Comparison of ENCODE assay signal across 8 cellular contexts in genomic region chr10:14173391-14173705, GRCh38.
A peak's percentile ranks its signal among the peaks of the same experiment; 100 is the strongest.
DNase-seq lines count a peak whose midpoint lies in the region; ATAC-seq and TF ChIP-seq lines count a peak whose summit lies in the region.

No MANE protein-coding gene starts in this region.

- H3K27ac ChIP-seq in gastrocnemius medialis, result no peak overlapping the region

- TF ChIP-seq POLR2A in gastrocnemius medialis (IDR thresholded peaks at IDR 0.05), result no peak

- H3K36me3 Mint-ChIP-seq in T-helper 2 cell treated with Interferon-gamma antibody and Interleukin-4, amounts not matched to agents 5 μg/mL and 100 μg/mL, for 36 hours (ENCODE audit: low read depth), result no peaks in the 10 kb centered on the region

- no peak for DNase-seq in T-helper 2 cell treated with Interferon-gamma antibody and Interleukin-4, amounts not matched to agents 5 μg/mL and 100 μg/mL, for 36 hours (ENCODE audit: low spot score)
- DNase-seq in foreskin fibroblast (peak; percentile 27 to 67), gastrocnemius medialis (no peak), NCI-H2107 treated with DMSO at 0.1 percent for 48 hours (lab: John Stamatoyannopoulos, UW; ENCODE audit: unreplicated experiment) (no peak), DMS79 treated with DMSO at 0.1 percent for 48 hours (lab: John Stamatoyannopoulos, UW) (no peak), GF-D8 (lab: John Stamatoyannopoulos, UW) (no peak)

- peaks cover 0 to 12% (median 0%) of the 10 kb centered on the region in 3 donors for H3K27me3 ChIP-seq in gastrocnemius medialis

- H3K9me3 Mint-ChIP-seq in T-helper 2 cell treated with Interferon-gamma antibody and Interleukin-4, amounts not matched to agents 5 μg/mL and 100 μg/mL, for 36 hours, result no peaks in the 10 kb centered on the region

- no peak for ATAC-seq in gastrocnemius medialis
- no peak for ATAC-seq in HG03469 (IDR thresholded peaks at IDR 0.05; ENCODE audit: unreplicated experiment)

- TF ChIP-seq CTCF in GM12875 (IDR thresholded peaks at IDR 0.05; ENCODE audit: borderline replicate concordance, insufficient read depth, low read depth, low read length) (no peak), foreskin fibroblast (IDR thresholded peaks at IDR 0.05; ENCODE audit: low read depth, low read length) (no peak), gastrocnemius medialis (IDR thresholded peaks at IDR 0.05 in 4 of 5, conservative IDR thresholded peaks at IDR 0.05 in 1 of 5) (no peak)

- intact Hi-C loops in gastrocnemius medialis (cut with DNase I; ENCODE audit: low total_unique reads), result no loop called here

- H3K4me1 Mint-ChIP-seq in T-helper 2 cell treated with Interferon-gamma antibody and Interleukin-4, amounts not matched to agents 5 μg/mL and 100 μg/mL, for 36 hours (ENCODE audit: low read depth), result peaks cover 7% of the 10 kb centered on the region

- peaks cover 52% of the 10 kb centered on the region for H3K27me3 Mint-ChIP-seq in T-helper 2 cell treated with Interferon-gamma antibody and Interleukin-4, amounts not matched to agents 5 μg/mL and 100 μg/mL, for 36 hours (ENCODE audit: low read depth)

- H3K4me3 ChIP-seq in GM12875 (ENCODE audit: low read depth, low read length) (peak overlapping the region; percentile 31), foreskin fibroblast (ENCODE audit: low read depth in 1 of 2, low read length in 2 of 2) (peak overlapping the region; percentile 39 to 53), gastrocnemius medialis (peak overlapping the region; percentile 37 to 43 (median 40))

- H3K27ac Mint-ChIP-seq in T-helper 2 cell treated with Interferon-gamma antibody and Interleukin-4, amounts not matched to agents 5 μg/mL and 100 μg/mL, for 36 hours, result no peak overlapping the region

- H3K4me3 Mint-ChIP-seq in T-helper 2 cell treated with Interferon-gamma antibody and Interleukin-4, amounts not matched to agents 5 μg/mL and 100 μg/mL, for 36 hours, result peak overlapping the region; percentile 66

- H3K36me3 ChIP-seq in gastrocnemius medialis, result no peaks in the 10 kb centered on the region

- no peaks in the 10 kb centered on the region for H3K9me3 ChIP-seq in gastrocnemius medialis

- in situ Hi-C loops in gastrocnemius medialis (cut with MboI; ENCODE audit: low sequenced_read_pairs in 4 of 4), result no loop called here

- no peaks in the 10 kb centered on the region for H3K4me1 ChIP-seq in gastrocnemius medialis

Comparison
In these comparisons a context has a peak if more than half of its experiments do, and no peak if none do; other contexts are left out.
1. DNase-seq: peak in foreskin fibroblast (2 of 2); none in T-helper 2 cell treated with Interferon-gamma antibody and Interleukin-4, amounts not matched to agents 5 μg/mL and 100 μg/mL, for 36 hours (single experiment), gastrocnemius medialis (0 of 2), NCI-H2107 treated with DMSO at 0.1 percent for 48 hours (single experiment), DMS79 treated with DMSO at 0.1 percent for 48 hours (single experiment) and GF-D8 (single experiment).
2. Peak in every context shown above with its lines, with median percentiles within 50 percentile points of each other: H3K4me3 ChIP-seq.